ENCODE assay signal across 8 cellular contexts in genomic region chr4:3291411-3291968, GRCh38. TPM values are rescaled to one million over a fixed set of nuclear protein-coding genes. Genes with fewer than 3 reads are reported as not detected.
A peak's percentile ranks its signal among the peaks of the same experiment; 100 is the strongest.
DNase-seq lines count a peak whose midpoint lies in the region; ATAC-seq, FAIRE-seq and TF ChIP-seq lines count a peak whose summit lies in the region.

No MANE protein-coding gene starts in this region.

- H3K4me3 Mint-ChIP-seq in MCF 10A (ENCODE audit: unreplicated experiment): peak overlapping the region; percentile 84

- H3K9me3 Mint-ChIP-seq in MCF 10A (ENCODE audit: unreplicated experiment): no peaks in the 10 kb centered on the region

- FAIRE-seq in HepG2 (lab: Jason Lieb, UNC): no peak

- no peak overlapping the region for H2BK20ac ChIP-seq in IMR-90 (ENCODE audit: low read depth, low read length)

- H3K9me3 ChIP-seq in IMR-90 (ENCODE audit: control insufficient read depth, insufficient read depth, low read length) (no peaks in the 10 kb centered on the region), HepG2 (ENCODE audit: low read length) (no peaks in the 10 kb centered on the region), tibial artery (no peaks in the 10 kb centered on the region)

- peaks cover 31% of the 10 kb centered on the region for H3K79me2 ChIP-seq in HepG2 (ENCODE audit: insufficient read depth, low read length)

- CTCF ChIA-PET in BJ (lab: Yijun Ruan, JAX) (interaction anchor here (0.6 to 0.8 kb wide), 2 partner anchors 73 to 91 kb away, joined by 3 read pairs; no protein-coding TSS in a partner anchor), IMR-90 (lab: Yijun Ruan, JAX) (no interaction called here), MCF 10A (lab: Yijun Ruan, JAX) (interaction anchor here (0.6 to 0.8 kb wide), 5 partner anchors 32 to 190 kb away, joined by 3 to 4 read pairs (median 3); no protein-coding TSS in a partner anchor), HepG2 (lab: Yijun Ruan, JAX; ENCODE audit: low intra/inter-chr PET ratio, low total read pairs) (no interaction called here)

- H4K20me1 ChIP-seq in IMR-90 (ENCODE audit: insufficient read depth, low read length) (0 out of 2 replicates have a peak, but pooled peaks cover 11% of the 10 kb centered on the region), HepG2 (ENCODE audit: insufficient read depth, low read length) (no peaks in the 10 kb centered on the region)

- peak overlapping the region; percentile 74 for H2BK5ac ChIP-seq in IMR-90 (ENCODE audit: low read depth, low read length, poor library complexity, severe bottlenecking)

- TF ChIP-seq RAD21 in IMR-90 (IDR thresholded peaks at IDR 0.05; ENCODE audit: low read length): no peak
- TF ChIP-seq RAD21 in HepG2 (CRISPR knock-in tag; IDR thresholded peaks at IDR 0.05): no peak

- H3K4me3 ChIP-seq in BJ (ENCODE audit: low read depth, low read length): peak overlapping the region; percentile 88
- H3K4me3 ChIP-seq in IMR-90 (ENCODE audit: insufficient read depth, low read depth, low read length): peak overlapping the region; percentile 95
- H3K4me3 ChIP-seq in HepG2 (replicated peaks in 1 of 3; ENCODE audit: insufficient read depth in 1 of 3, low read depth in 2 of 3, low read length in 3 of 3): peak overlapping the region; percentile 79 to 88 (median 88)
- peak overlapping the region; percentile 82 to 83 for H3K4me3 ChIP-seq in tibial artery

- H2AFZ ChIP-seq in IMR-90 (replicated peaks; ENCODE audit: low read length, poor library complexity) (peak overlapping the region; percentile 99), HepG2 (ENCODE audit: low read length) (no peak overlapping the region)

- H3K36me3 ChIP-seq in BJ (ENCODE audit: control insufficient read depth, insufficient read depth, low read length): no peaks in the 10 kb centered on the region
- no peaks in the 10 kb centered on the region for H3K36me3 ChIP-seq in IMR-90 (ENCODE audit: control insufficient read depth, insufficient read depth, low read length)
- H3K36me3 ChIP-seq in HepG2 (replicated peaks in 1 of 2; ENCODE audit: control insufficient read depth in 1 of 2, insufficient read depth in 2 of 2, low read length in 2 of 2): no peaks in the 10 kb centered on the region
- H3K36me3 ChIP-seq in tibial artery: no peaks in the 10 kb centered on the region

- no peak for TF ChIP-seq EP300 in HepG2 (IDR thresholded peaks at IDR 0.05; ENCODE audit: low read depth in 2 of 2, low read length in 2 of 2)
- TF ChIP-seq EP300 in HepG2 (CRISPR knock-in tag; IDR thresholded peaks at IDR 0.05; ENCODE audit: borderline replicate concordance): no peak

- peaks cover 7% of the 10 kb centered on the region; the same call in 1 of the 2 replicates for H3K9me1 ChIP-seq in IMR-90 (ENCODE audit: insufficient read depth, low read length)

- in situ Hi-C loops in IMR-90 (cut with MboI; ENCODE audit: low sequenced_read_pairs) (no loop called here), HepG2 (cut with HindIII; ENCODE audit: extremely low pct_ligation_motif_present, low pct_unique_long_range_greater_than_20kb) (no loop called here)

- no peak overlapping the region; the same call in 1 of the 2 replicates for H4K91ac ChIP-seq in IMR-90 (ENCODE audit: insufficient read depth, low read depth, low read length)

- ATAC-seq in IMR-90 (ENCODE audit: low read depth) (no peak), HepG2 (peak; percentile 6), HG03045 (IDR thresholded peaks at IDR 0.05; ENCODE audit: unreplicated experiment) (no peak)

- no peaks in the 10 kb centered on the region for H3K36me3 Mint-ChIP-seq in MCF 10A (ENCODE audit: insufficient read depth, unreplicated experiment)

- peak overlapping the region; percentile 69 for H3K4ac ChIP-seq in IMR-90 (ENCODE audit: low read depth, low read length)

- dilution Hi-C loops in IMR-90 (cut with HindIII; ENCODE audit: low sequenced_read_pairs, unreplicated experiment): no loop called here

- H3K27ac Mint-ChIP-seq in MCF 10A (ENCODE audit: low read depth, unreplicated experiment): peak overlapping the region; percentile 76

- H2BK15ac ChIP-seq in IMR-90 (ENCODE audit: low read depth, low read length): no peak overlapping the region; the same call in 2 of the 3 replicates

- peak overlapping the region; percentile 84 for H3K27ac ChIP-seq in IMR-90 (ENCODE audit: insufficient read depth, low read length)
- H3K27ac ChIP-seq in HepG2 (ENCODE audit: extremely low read length, insufficient read depth, low read length): peak overlapping the region; percentile 83
- peak overlapping the region; percentile 94 to 96 for H3K27ac ChIP-seq in tibial artery

- H2AK5ac ChIP-seq in IMR-90 (ENCODE audit: low read depth, low read length): peak overlapping the region; percentile 75; the same call in 1 of the 2 replicates

- peaks cover 19 to 35% of the 10 kb centered on the region in 2 experiments for H3K79me1 ChIP-seq in IMR-90 (ENCODE audit: low read depth in 1 of 2, low read length in 2 of 2)

- H2BK120ac ChIP-seq in IMR-90 (ENCODE audit: low read depth, low read length): no peak overlapping the region

- H3K9ac ChIP-seq in IMR-90 (ENCODE audit: low read depth, low read length) (peak overlapping the region; percentile 5), HepG2 (ENCODE audit: insufficient read depth, low read depth, low read length) (peak overlapping the region; percentile 78)

- peak overlapping the region; percentile 50 for H3K56ac ChIP-seq in IMR-90 (ENCODE audit: extremely low read depth, insufficient read depth, low read length)

- H3K18ac ChIP-seq in IMR-90 (ENCODE audit: low read depth, low read length): no peak overlapping the region

- no peaks in the 10 kb centered on the region for H3K27me3 Mint-ChIP-seq in MCF 10A (ENCODE audit: insufficient read depth, unreplicated experiment)

- DNase-seq in BJ (ENCODE audit: low read depth) (no peak), IMR-90 (no peak), MCF 10A (ENCODE audit: unreplicated experiment) (no peak), HepG2 (ENCODE audit: low spot score) (peak; percentile 18), tibial artery (peak; percentile 38 to 71), NCI-H1930 (lab: John Stamatoyannopoulos, UW) (no peak)
- no peak for DNase-seq in activated CD4-positive, alpha-beta T cell treated with anti-CD3 and anti-CD28 coated beads for 48 hours

- POLR2A ChIA-PET in BJ (lab: Charles Lee): no interaction called here
- POLR2A ChIA-PET in IMR-90 (lab: Charles Lee; ENCODE audit: unreplicated experiment): no interaction called here
- POLR2A ChIA-PET in MCF 10A (lab: Yijun Ruan, JAX): interaction anchor here (0.8 to 2.1 kb wide), 10 partner anchors 11 to 328 kb away, joined by 3 to 11 read pairs (median 3); partner anchors contain the start of genes GRK4 and NOP14
- POLR2A ChIA-PET in HepG2 (lab: Yijun Ruan, JAX): interaction anchor here (0.5 to 1.4 kb wide), 2 partner anchors 36 to 117 kb away, joined by 3 read pairs; no protein-coding TSS in a partner anchor

- 58% methylated on average over 11 of the region's 24 CpGs; no CpG with 5 or more reads in 1 of the 2 experiments for WGBS in IMR-90 (ENCODE audit: extremely low coverage in 2 of 2, insufficient read length in 1 of 2), 2 experiments
- 34% methylated on average over 16 of the region's 24 CpGs for WGBS in HepG2 (ENCODE audit: low lambda C conversion rate)

- peak overlapping the region; percentile 84 for H3K23ac ChIP-seq in IMR-90 (ENCODE audit: low read depth, low read length)

- H4K8ac ChIP-seq in IMR-90 (ENCODE audit: low read depth in 2 of 2, low read length in 2 of 2): peak overlapping the region; percentile 72 to 73; a peak in 3 of 4 replicates

- intact Hi-C loops in IMR-90 (cut with micrococcal nuclease): loop anchor here (5.0 kb wide), 1 partner anchor 146 kb away; no protein-coding TSS in a partner anchor
- intact Hi-C loops in MCF 10A (cut with micrococcal nuclease): no loop called here
- intact Hi-C loops in HepG2 (cut with micrococcal nuclease; ENCODE audit: unreplicated experiment): loop anchor here (5.0 kb wide), 1 partner anchor 151 kb away; the partner anchor contains the start of gene HGFAC
- intact Hi-C loops in tibial artery (cut with DNase I; ENCODE audit: low total_unique reads): no loop called here

- H3K4me2 ChIP-seq in IMR-90 (ENCODE audit: low read depth, low read length): peak overlapping the region; percentile 71
- H3K4me2 ChIP-seq in HepG2 (ENCODE audit: low read depth, low read length): peak overlapping the region; percentile 99

- BruUV-seq in IMR-90 (replicated peaks; lab: Mats Ljungman, UMichigan): no TSS peak
- BruUV-seq in MCF 10A (replicated peaks; lab: Mats Ljungman, UMichigan): TSS peak; percentile 49
- BruUV-seq in HepG2 (replicated peaks; lab: Mats Ljungman, UMichigan): TSS peak; percentile 64

- 0 out of 2 replicates have a peak overlapping the region, but pooled peaks have one; percentile 65 for H3K14ac ChIP-seq in IMR-90 (replicated peaks; ENCODE audit: low read depth, low read length)

- peaks cover 16% of the 10 kb centered on the region for H3K4me1 Mint-ChIP-seq in MCF 10A (ENCODE audit: insufficient read depth, unreplicated experiment)

- no peak for TF ChIP-seq CTCF in BJ (IDR thresholded peaks at IDR 0.05; ENCODE audit: insufficient read depth, low read depth, low read length)
- no peak for TF ChIP-seq CTCF in IMR-90 (conservative IDR thresholded peaks at IDR 0.05; ENCODE audit: low read depth, low read length)
- TF ChIP-seq CTCF in MCF 10A (IDR thresholded peaks at IDR 0.05; ENCODE audit: unreplicated experiment): no peak
- TF ChIP-seq CTCF in HepG2 (CRISPR knock-in tag; IDR thresholded peaks at IDR 0.05): no peak
- no peak for TF ChIP-seq CTCF in tibial artery (IDR thresholded peaks at IDR 0.05)

- H3K4me1 ChIP-seq in IMR-90 (ENCODE audit: control insufficient read depth, insufficient read depth, low read length) (peaks cover 19% of the 10 kb centered on the region), HepG2 (ENCODE audit: insufficient read depth, low read length) (peaks cover 65% of the 10 kb centered on the region), tibial artery (peaks cover 0 to 25% (median 17%) of the 10 kb centered on the region in 4 donors)

- H3K27me3 ChIP-seq in BJ (ENCODE audit: control insufficient read depth, insufficient read depth, low read length): no peaks in the 10 kb centered on the region
- peaks cover 5% of the 10 kb centered on the region; the same call in 1 of the 2 replicates for H3K27me3 ChIP-seq in IMR-90 (ENCODE audit: control insufficient read depth, insufficient read depth, low read length)
- H3K27me3 ChIP-seq in HepG2 (ENCODE audit: control insufficient read depth in 1 of 2, insufficient read depth in 2 of 2, low read length in 2 of 2): no peaks in the 10 kb centered on the region
- peaks cover 0 to 19% of the 10 kb centered on the region in 2 donors for H3K27me3 ChIP-seq in tibial artery

- H2AK9ac ChIP-seq in IMR-90 (replicated peaks; ENCODE audit: low read depth, low read length, poor library complexity): peak overlapping the region; percentile 87

- no peak overlapping the region for H4K5ac ChIP-seq in IMR-90 (ENCODE audit: low read depth, low read length)

- TF ChIP-seq POLR2A in IMR-90 (IDR thresholded peaks at IDR 0.05; ENCODE audit: low read depth, low read length) (no peak), HepG2 (IDR thresholded peaks at IDR 0.05; ENCODE audit: insufficient read depth in 1 of 2, low read depth in 2 of 2, low read length in 2 of 2) (no peak)

RNA-seq across cellular contexts. Expression of gene RGS12, which starts 1.3 kb away (rescaled TPM):
- polyA plus RNA-seq in BJ (2011; rRNA removed) (5.5 and 16.3 TPM in 2 replicates), IMR-90 (2012; rRNA removed) (12.0 and 15.7 TPM in 2 replicates), HepG2 (2011; rRNA removed) (27.7 and 35.5 TPM in 2 replicates)
- 12.3 and 20.7 TPM in 2 replicates for polyA minus RNA-seq in BJ (2011; rRNA and poly(A)+ RNA removed)
- total RNA-seq in IMR-90 (2012; rRNA removed) (11.8 and 13.1 TPM in 2 replicates), MCF 10A (2022) (28.3 and 36.0 TPM in 2 replicates), HepG2 (2016; rRNA removed; fragmentation: Illumina TruSeq; extraction: Trizol) (18.2 and 21.0 TPM in 2 replicates)
- 9.1 and 13.7 TPM in 2 replicates for polyA plus RNA-seq in IMR-90 (2012; cell fraction: cytosol; rRNA removed)
- 27.6 and 42.6 TPM in 2 replicates for polyA plus RNA-seq in IMR-90 (2012; cell fraction: nucleus; rRNA removed; ENCODE audit: low replicate concordance)
- total RNA-seq in HepG2 (2016; cell fraction: cytosol; rRNA removed; fragmentation: Illumina TruSeq; extraction: Trizol; ENCODE audit: low read depth): 9.3 and 11.0 TPM in 2 replicates
- total RNA-seq in HepG2 (2016; cell fraction: insoluble cytoplasmic fraction; rRNA removed; fragmentation: Illumina TruSeq; extraction: Trizol): 16.0 and 24.7 TPM in 2 replicates
- total RNA-seq in HepG2 (2016; cell fraction: membrane; rRNA removed; fragmentation: Illumina TruSeq; extraction: Trizol): 16.1 and 18.9 TPM in 2 replicates
- 21.7 and 25.1 TPM in 2 replicates for total RNA-seq in HepG2 (2016; cell fraction: nucleus; rRNA removed; fragmentation: Illumina TruSeq; extraction: Trizol)
- 11.1 and 23.9 TPM in 2 replicates for polyA plus RNA-seq in HepG2 (2011; cell fraction: cytosol; rRNA removed)
- 115 and 118 TPM in 2 replicates for polyA plus RNA-seq in HepG2 (2011; cell fraction: nucleus; rRNA removed)
- polyA plus RNA-seq in HepG2 (2012): 37.4 and 43.4 TPM in 2 replicates
- 2.0 and 3.4 TPM in 2 replicates for polyA plus RNA-seq in HepG2 (2016; cell fraction: cytosol; fragmentation: Illumina TruSeq; extraction: Trizol; ENCODE audit: low read depth)
- polyA plus RNA-seq in HepG2 (2016; cell fraction: insoluble cytoplasmic fraction; fragmentation: Illumina TruSeq; extraction: Trizol; ENCODE audit: low read depth): 17.8 and 20.5 TPM in 2 replicates
- 5.5 and 5.6 TPM in 2 replicates for polyA plus RNA-seq in HepG2 (2016; cell fraction: membrane; fragmentation: Illumina TruSeq; extraction: Trizol; ENCODE audit: low read depth)
- 51.0 and 56.7 TPM in 2 replicates for polyA plus RNA-seq in HepG2 (2016; cell fraction: nucleus; fragmentation: Illumina TruSeq; extraction: Trizol; ENCODE audit: insufficient read depth, low read depth)
- 4.5 and 52.2 TPM in 2 replicates for polyA minus RNA-seq in HepG2 (2011; rRNA and poly(A)+ RNA removed; ENCODE audit: low replicate concordance)
- polyA minus RNA-seq in HepG2 (2011; cell fraction: cytosol; rRNA and poly(A)+ RNA removed): 14.2 and 24.5 TPM in 2 replicates
- polyA minus RNA-seq in HepG2 (2011; cell fraction: nucleus; rRNA and poly(A)+ RNA removed): 45.0 and 59.1 TPM in 2 replicates

RNA-seq across cellular contexts. Expression of gene MSANTD1, which starts 42.5 kb away (rescaled TPM):
- polyA plus RNA-seq in BJ (2011; rRNA removed) (0.06 and 0.10 TPM in 2 replicates), IMR-90 (2012; rRNA removed) (0.07 and 0.09 TPM in 2 replicates), HepG2 (2011; rRNA removed) (0.39 and 0.40 TPM in 2 replicates)
- polyA minus RNA-seq in BJ (2011; rRNA and poly(A)+ RNA removed): 0.05 and 0.21 TPM in 2 replicates
- total RNA-seq in IMR-90 (2012; rRNA removed) (under 0.01 and 0.28 TPM in 2 replicates), MCF 10A (2022) (0.37 and 0.66 TPM in 2 replicates), HepG2 (2016; rRNA removed; fragmentation: Illumina TruSeq; extraction: Trizol) (0.10 and 0.22 TPM in 2 replicates)
- polyA plus RNA-seq in IMR-90 (2012; cell fraction: cytosol; rRNA removed): 0.07 TPM in 1 of 2 replicates, not detected in the other
- polyA plus RNA-seq in IMR-90 (2012; cell fraction: nucleus; rRNA removed; ENCODE audit: low replicate concordance): 1.2 and 2.0 TPM in 2 replicates
- 0.09 and 0.20 TPM in 2 replicates for total RNA-seq in HepG2 (2016; cell fraction: cytosol; rRNA removed; fragmentation: Illumina TruSeq; extraction: Trizol; ENCODE audit: low read depth)
- total RNA-seq in HepG2 (2016; cell fraction: insoluble cytoplasmic fraction; rRNA removed; fragmentation: Illumina TruSeq; extraction: Trizol): 0.19 TPM in 1 of 2 replicates, not detected in the other
- 0.25 TPM in 1 of 2 replicates, not detected in the other for total RNA-seq in HepG2 (2016; cell fraction: membrane; rRNA removed; fragmentation: Illumina TruSeq; extraction: Trizol)
- total RNA-seq in HepG2 (2016; cell fraction: nucleus; rRNA removed; fragmentation: Illumina TruSeq; extraction: Trizol): 0.59 TPM in 1 of 2 replicates, not detected in the other
- polyA plus RNA-seq in HepG2 (2011; cell fraction: cytosol; rRNA removed): 0.05 and 0.34 TPM in 2 replicates
- 2.2 and 3.5 TPM in 2 replicates for polyA plus RNA-seq in HepG2 (2011; cell fraction: nucleus; rRNA removed)
- polyA plus RNA-seq in HepG2 (2012): 0.40 and 0.65 TPM in 2 replicates
- 0.10 and 0.12 TPM in 2 replicates for polyA plus RNA-seq in HepG2 (2016; cell fraction: cytosol; fragmentation: Illumina TruSeq; extraction: Trizol; ENCODE audit: low read depth)
- polyA plus RNA-seq in HepG2 (2016; cell fraction: insoluble cytoplasmic fraction; fragmentation: Illumina TruSeq; extraction: Trizol; ENCODE audit: low read depth): 0.16 TPM in 1 of 2 replicates, not detected in the other
- polyA plus RNA-seq in HepG2 (2016; cell fraction: membrane; fragmentation: Illumina TruSeq; extraction: Trizol; ENCODE audit: low read depth): 0.07 and 0.08 TPM in 2 replicates
- polyA plus RNA-seq in HepG2 (2016; cell fraction: nucleus; fragmentation: Illumina TruSeq; extraction: Trizol; ENCODE audit: insufficient read depth, low read depth): 0.36 and 0.65 TPM in 2 replicates
- polyA minus RNA-seq in HepG2 (2011; rRNA and poly(A)+ RNA removed; ENCODE audit: low replicate concordance): 0.14 and 1.0 TPM in 2 replicates
- polyA minus RNA-seq in HepG2 (2011; cell fraction: cytosol; rRNA and poly(A)+ RNA removed): not detected in 2 replicates
- 1.9 and 2.0 TPM in 2 replicates for polyA minus RNA-seq in HepG2 (2011; cell fraction: nucleus; rRNA and poly(A)+ RNA removed)

Comparison
In these comparisons a context has a peak if more than half of its experiments do, and no peak if none do; other contexts are left out.
1. DNase-seq: peak in HepG2 (single experiment) and tibial artery (2 of 2); none in BJ (single experiment), IMR-90 (single experiment), MCF 10A (single experiment), activated CD4-positive, alpha-beta T cell treated with anti-CD3 and anti-CD28 coated beads for 48 hours (single experiment) and NCI-H1930 (0 of 2).
2. CTCF ChIA-PET loops: an anchor here in BJ (0.6 to 0.8 kb wide) and MCF 10A (0.6 to 0.8 kb wide); none called in IMR-90 and HepG2.
3. POLR2A ChIA-PET loops: an anchor here in MCF 10A (0.8 to 2.1 kb wide) and HepG2 (0.5 to 1.4 kb wide); none called in BJ and IMR-90.
4. intact Hi-C loops: an anchor here in IMR-90 (5.0 kb wide) and HepG2 (5.0 kb wide); none called in MCF 10A and tibial artery.
5. Peak in every context shown above with its lines, with median percentiles within 50 percentile points of each other: H3K4me3 ChIP-seq and H3K27ac ChIP-seq.